15 cellular contexts compared by ENCODE assay signal in the genomic region with DNA sequence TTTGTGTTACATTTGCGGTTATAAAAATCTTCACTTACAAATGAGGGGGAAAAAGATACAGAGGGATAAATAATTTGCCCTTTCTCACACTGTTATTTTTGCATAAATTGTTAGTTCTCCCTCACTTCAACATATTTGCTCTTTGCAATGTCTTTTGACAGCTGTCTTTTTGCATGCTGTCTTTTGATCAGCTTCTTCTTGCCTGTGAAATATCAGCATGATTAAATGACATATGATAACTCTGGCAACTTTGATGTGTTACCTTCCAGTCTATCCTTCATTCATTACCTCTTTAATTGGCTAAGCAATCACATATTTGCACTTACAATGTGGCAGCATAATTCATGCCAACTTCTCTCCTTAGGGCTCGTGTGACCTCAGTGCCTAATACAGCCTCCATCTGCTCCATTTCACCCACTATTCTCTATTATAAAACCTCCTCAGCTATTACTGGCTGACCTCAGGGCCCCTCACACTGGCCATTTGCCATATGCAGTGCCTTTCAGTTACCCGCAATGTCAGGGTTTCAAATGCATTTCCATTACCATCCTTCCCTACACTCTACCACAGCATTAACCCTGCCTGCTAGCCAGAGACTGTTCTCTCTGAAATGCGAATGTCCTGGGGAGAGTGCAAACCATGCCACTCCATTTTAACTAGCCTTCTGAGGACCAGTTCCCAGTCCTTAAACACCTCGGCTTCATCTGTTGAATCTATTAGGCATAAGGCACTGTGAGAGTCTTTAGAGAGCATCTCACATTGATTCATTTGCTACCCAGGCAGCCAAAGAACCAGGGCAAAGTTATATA.
DNase-seq lines count a peak whose midpoint lies in the region; ATAC-seq and TF ChIP-seq lines count a peak whose summit lies in the region.
"Had no signal": no experiment of that assay in that cellular context is flagged by ENCODE, and none has a peak within 500 bp of the region (broad histone marks: within the 10 kb centered on the region; RNA-seq: fewer than 3 reads in every experiment).

No MANE protein-coding gene starts in this region.

- H3K4me3 ChIP-seq in heart left ventricle (no peak overlapping the region), Karpas-422 (ENCODE audit: low read length) (no peak overlapping the region)
- H3K4me3 ChIP-seq: BLaER1 treated with 17β-estradiol and CSF1 and Interleukin-3, amounts not matched to agents 10 nM and 100 nM had no signal

- no peak for TF ChIP-seq CTCF in heart left ventricle (IDR thresholded peaks at IDR 0.05)

- H3K36me3 ChIP-seq in heart left ventricle, result no peaks in the 10 kb centered on the region
- no peaks in the 10 kb centered on the region for H3K36me3 ChIP-seq in Karpas-422 (ENCODE audit: insufficient read depth, low read length)
- H3K36me3 ChIP-seq: BLaER1 treated with 17β-estradiol and CSF1 and Interleukin-3, amounts not matched to agents 10 nM and 100 nM had no signal

- no peak for TF ChIP-seq POLR2A in heart left ventricle (IDR thresholded peaks at IDR 0.05)

- H2AFZ ChIP-seq in Karpas-422 (ENCODE audit: low read length), result no peak overlapping the region

- H3K27me3 ChIP-seq in heart left ventricle (no peaks in the 10 kb centered on the region), Karpas-422 (ENCODE audit: low read length) (no peaks in the 10 kb centered on the region)
- H3K27me3 ChIP-seq: BLaER1 treated with 17β-estradiol and CSF1 and Interleukin-3, amounts not matched to agents 10 nM and 100 nM had no signal

- H3K9ac ChIP-seq in Karpas-422 (ENCODE audit: low read length), result no peak overlapping the region
- H3K9ac ChIP-seq: BLaER1 treated with 17β-estradiol and CSF1 and Interleukin-3, amounts not matched to agents 10 nM and 100 nM had no signal

- H3K4me1 ChIP-seq in heart left ventricle (no peaks in the 10 kb centered on the region), Karpas-422 (ENCODE audit: low read length) (no peaks in the 10 kb centered on the region)
- H3K4me1 ChIP-seq: BLaER1 treated with 17β-estradiol and CSF1 and Interleukin-3, amounts not matched to agents 10 nM and 100 nM had no signal

- no peaks in the 10 kb centered on the region for H4K20me1 ChIP-seq in Karpas-422 (ENCODE audit: insufficient read depth, low read depth, low read length)
- H4K20me1 ChIP-seq: BLaER1 treated with 17β-estradiol and CSF1 and Interleukin-3, amounts not matched to agents 10 nM and 100 nM had no signal

- H3K9me3 ChIP-seq in heart left ventricle (no peaks in the 10 kb centered on the region), Karpas-422 (ENCODE audit: low read length) (no peaks in the 10 kb centered on the region)
- H3K9me3 ChIP-seq: BLaER1 treated with 17β-estradiol and CSF1 and Interleukin-3, amounts not matched to agents 10 nM and 100 nM had no signal

- H3K79me2 ChIP-seq in Karpas-422 (ENCODE audit: low read length), result no peaks in the 10 kb centered on the region

- H3K27ac ChIP-seq in heart left ventricle (no peak overlapping the region), Karpas-422 (ENCODE audit: low read length) (no peak overlapping the region)
- H3K27ac ChIP-seq: BLaER1 treated with 17β-estradiol and CSF1 and Interleukin-3, amounts not matched to agents 10 nM and 100 nM; HL-60 had no signal

- no peaks in the 10 kb centered on the region for H3K9me2 ChIP-seq in Karpas-422 (replicated peaks; ENCODE audit: insufficient read depth, low read length)

- intact Hi-C loops in Right ventricle myocardium inferior (cut with DNase I) (no loop called here), heart left ventricle (cut with DNase I) (no loop called here)

- H3K4me2 ChIP-seq in Karpas-422 (ENCODE audit: low read depth, low read length, poor library complexity, severe bottlenecking), result no peak overlapping the region
- H3K4me2 ChIP-seq: BLaER1 treated with 17β-estradiol and CSF1 and Interleukin-3, amounts not matched to agents 10 nM and 100 nM had no signal

- ATAC-seq in Right ventricle myocardium inferior (no peak), heart left ventricle (no peak), HG03025 (IDR thresholded peaks at IDR 0.05; ENCODE audit: low FRiP score, unreplicated experiment) (no peak)

- DNase-seq in Right ventricle myocardium inferior (ENCODE audit: missing footprints) (peak; percentile 62), heart left ventricle (no peak), NCI-H446 treated with DMSO at 0.1 percent for 48 hours (lab: John Stamatoyannopoulos, UW) (peak; percentile 82), cerebellum (ENCODE audit: low spot score) (peak; percentile 46), midbrain (lab: John Stamatoyannopoulos, UW) (no peak), Karpas-422 (no peak)
- DNase-seq in stimulated activated CD8-positive, alpha-beta memory T cell treated with anti-CD3 and anti-CD28 coated beads, Interleukin-4, amount 100 ng/mL, for 48 hours, result no peak
- DNase-seq: ACHN; CD4-positive, CD25-positive, alpha-beta regulatory T cell; DMS79; GOT3; H9 had no signal

- 58 to 66% (median 61%) methylated on average over 5 of the region's 5 CpGs for WGBS in heart left ventricle, 4 donors

Comparison
In these comparisons a context has a peak if more than half of its experiments do, and no peak if none do; other contexts are left out.
1. DNase-seq: peak in Right ventricle myocardium inferior (single experiment), NCI-H446 treated with DMSO at 0.1 percent for 48 hours (single experiment) and cerebellum (single experiment); none in heart left ventricle (0 of 5), midbrain (single experiment), stimulated activated CD8-positive, alpha-beta memory T cell treated with anti-CD3 and anti-CD28 coated beads, Interleukin-4, amount 100 ng/mL, for 48 hours (single experiment) and Karpas-422 (single experiment).